14 cellular contexts compared by ENCODE assay signal in genomic region chr4:153499005-153499404, GRCh38. TPM values are rescaled to one million over a fixed set of nuclear protein-coding genes. Genes with fewer than 3 reads are reported as not detected.
DNase-seq lines count a peak whose midpoint lies in the region; ATAC-seq and TF ChIP-seq lines count a peak whose summit lies in the region.
"Had no signal": no experiment of that assay in that cellular context is flagged by ENCODE, and none has a peak within 500 bp of the region (broad histone marks: within the 10 kb centered on the region; RNA-seq: fewer than 3 reads in every experiment).

No MANE protein-coding gene starts in this region.

- H3K36me3 ChIP-seq in brain microvascular endothelial cell (replicated peaks) (no peaks in the 10 kb centered on the region), muscle layer of duodenum (ENCODE audit: control insufficient read depth in 1 of 2, insufficient read depth in 2 of 2, low read length in 2 of 2) (no peaks in the 10 kb centered on the region), uterus (no peaks in the 10 kb centered on the region)
- H3K36me3 ChIP-seq: prostate gland had no signal

- H3K4me1 ChIP-seq in muscle layer of duodenum (ENCODE audit: control insufficient read depth in 1 of 2, insufficient read depth in 2 of 2, low read length in 2 of 2), result peaks cover 0 to 20% of the 10 kb centered on the region in 2 donors
- H3K4me1 ChIP-seq in uterus, result no peaks in the 10 kb centered on the region
- H3K4me1 ChIP-seq: prostate gland had no signal

- no peak for TF ChIP-seq POLR2A in uterus (IDR thresholded peaks at IDR 0.05)

- TF ChIP-seq CTCF in brain microvascular endothelial cell (IDR thresholded peaks at IDR 0.05; ENCODE audit: low read depth, low read length, missing control alignments) (no peak), uterus (IDR thresholded peaks at IDR 0.05) (no peak)

- no peaks in the 10 kb centered on the region for H3K9me3 ChIP-seq in muscle layer of duodenum (ENCODE audit: control insufficient read depth in 1 of 2, low read length in 2 of 2)
- no peaks in the 10 kb centered on the region for H3K9me3 ChIP-seq in uterus
- H3K9me3 ChIP-seq: prostate gland had no signal

- H3K27me3 ChIP-seq in brain microvascular endothelial cell (replicated peaks) (no peaks in the 10 kb centered on the region), muscle layer of duodenum (ENCODE audit: low read depth, low read length) (no peaks in the 10 kb centered on the region), uterus (no peaks in the 10 kb centered on the region)

- CTCF ChIA-PET in activated naive CD4-positive, alpha-beta T cell treated with anti-CD3 and anti-CD28 coated beads, Interleukin-2, amount 10 ng/mL, durations not matched to agents 7 days and 5 days (lab: Charles Lee), result interaction anchor here (0.7 to 3.4 kb wide), 8 partner anchors 9 to 772 kb away, joined by 3 to 16 read pairs (median 4); no protein-coding TSS in a partner anchor

- no peaks in the 10 kb centered on the region for H3K9me3 Mint-ChIP-seq in activated naive CD4-positive, alpha-beta T cell treated with anti-CD3 and anti-CD28 coated beads, Interleukin-2, amount 10 ng/mL, durations not matched to agents 7 days and 5 days

- H3K27ac ChIP-seq in brain microvascular endothelial cell, result peak overlapping the region; percentile 34
- H3K27ac ChIP-seq in muscle layer of duodenum (ENCODE audit: low read length), result peak overlapping the region; percentile 0
- H3K27ac ChIP-seq in uterus, result peak overlapping the region; percentile 64 to 72
- H3K27ac ChIP-seq: KMS-11 had no signal

- in situ Hi-C loops in brain microvascular endothelial cell (cut with HindIII; ENCODE audit: low pct_ligation_motif_present, low sequenced_read_pairs), result no loop called here

- no peak overlapping the region for H3K4me3 Mint-ChIP-seq in activated naive CD4-positive, alpha-beta T cell treated with anti-CD3 and anti-CD28 coated beads, Interleukin-2, amount 10 ng/mL, durations not matched to agents 7 days and 5 days

- peaks cover 90% of the 10 kb centered on the region for H3K4me1 Mint-ChIP-seq in activated naive CD4-positive, alpha-beta T cell treated with anti-CD3 and anti-CD28 coated beads, Interleukin-2, amount 10 ng/mL, durations not matched to agents 7 days and 5 days

- intact Hi-C loops in uterus (cut with DNase I; ENCODE audit: low total_unique reads), result no loop called here

- no peaks in the 10 kb centered on the region for H3K27me3 Mint-ChIP-seq in activated naive CD4-positive, alpha-beta T cell treated with anti-CD3 and anti-CD28 coated beads, Interleukin-2, amount 10 ng/mL, durations not matched to agents 7 days and 5 days

- DNase-seq in activated naive CD4-positive, alpha-beta T cell treated with anti-CD3 and anti-CD28 coated beads, Interleukin-2, amount 10 ng/mL, durations not matched to agents 7 days and 5 days, result no peak
- DNase-seq in activated naive CD4-positive, alpha-beta T cell (lab: John Stamatoyannopoulos, UW), result no peak
- no peak for DNase-seq in brain microvascular endothelial cell
- DNase-seq in uterus, result no peak
- DNase-seq in NCI-H2227 treated with DMSO at 0.1 percent for 48 hours (lab: John Stamatoyannopoulos, UW), result no peak
- no peak for DNase-seq in RPMI8226
- DNase-seq: GF-D8, NCI-H2171 treated with DMSO at 0.1 percent for 48 hours, PC-3 had no signal

- H3K4me3 ChIP-seq in brain microvascular endothelial cell (ENCODE audit: low read depth, low read length) (no peak overlapping the region), muscle layer of duodenum (ENCODE audit: low read depth in 1 of 2, low read length in 2 of 2) (no peak overlapping the region), uterus (no peak overlapping the region)
- H3K4me3 ChIP-seq: prostate gland had no signal

- H3K36me3 Mint-ChIP-seq in activated naive CD4-positive, alpha-beta T cell treated with anti-CD3 and anti-CD28 coated beads, Interleukin-2, amount 10 ng/mL, durations not matched to agents 7 days and 5 days, result peaks cover 51% of the 10 kb centered on the region

- peak overlapping the region; percentile 99 for H3K27ac Mint-ChIP-seq in activated naive CD4-positive, alpha-beta T cell treated with anti-CD3 and anti-CD28 coated beads, Interleukin-2, amount 10 ng/mL, durations not matched to agents 7 days and 5 days

- ATAC-seq in GM21737 (IDR thresholded peaks at IDR 0.05; ENCODE audit: unreplicated experiment), result no peak
- ATAC-seq: activated CD4-positive, CD25-positive, alpha-beta regulatory T cell treated with anti-CD3 and anti-CD28 coated beads, Interleukin-2, amount 50 U/mL, for 24 hours; PC-3 had no signal

RNA-seq across cellular contexts. Expression of gene TMEM131L, which starts 32.8 kb away (rescaled TPM):
- total RNA-seq in uterus, result 10 to 100 TPM in 3 of 4 donors, 1 to 10 TPM in 1; 2.4 to 49.6 (median 18.0) TPM

Comparison
In these comparisons a context has a peak if more than half of its experiments do, and no peak if none do; other contexts are left out.
1. H3K27ac ChIP-seq: peak in every context shown above with its lines; median percentile 68 in uterus; 34 in brain microvascular endothelial cell; 0 in muscle layer of duodenum.